In genomic region chrX:48509245-48509590, GRCh38 we compare ENCODE assay signal across 8 cellular contexts. TPM values are rescaled to one million over a fixed set of nuclear protein-coding genes. Genes with fewer than 3 reads are reported as not detected.
A peak's percentile ranks its signal among the peaks of the same experiment; 100 is the strongest.
DNase-seq lines count a peak whose midpoint lies in the region; ATAC-seq, FAIRE-seq and TF ChIP-seq lines count a peak whose summit lies in the region.

No MANE protein-coding gene starts in this region.

- no peaks in the 10 kb centered on the region for H3K9me3 Mint-ChIP-seq in activated naive CD8-positive, alpha-beta T cell treated with anti-CD3 and anti-CD28 coated beads for 36 hours

- peaks cover 9% of the 10 kb centered on the region for H3K4me1 Mint-ChIP-seq in activated naive CD8-positive, alpha-beta T cell treated with anti-CD3 and anti-CD28 coated beads for 36 hours

- no peak for ATAC-seq in HG03442 (IDR thresholded peaks at IDR 0.05; ENCODE audit: unreplicated experiment)

- H3K9me3 ChIP-seq in BLaER1 = no peaks in the 10 kb centered on the region
- no peaks in the 10 kb centered on the region for H3K9me3 ChIP-seq in iPS-18a (ENCODE audit: control insufficient read depth, low read depth, low read length)
- H3K9me3 ChIP-seq in stomach = no peaks in the 10 kb centered on the region

- no peaks in the 10 kb centered on the region for H4K20me1 ChIP-seq in BLaER1

- DNase-seq in HFF-Myc (ENCODE audit: extremely low read depth, low read depth) = no peak
- no peak for DNase-seq in activated naive CD8-positive, alpha-beta T cell treated with anti-CD3 and anti-CD28 coated beads for 36 hours
- no peak for DNase-seq in stomach
- no peak for DNase-seq in HTR-8/SVneo (ENCODE audit: insufficient read length, low spot score)
- no peak for DNase-seq in EL

- H3K27ac Mint-ChIP-seq in activated naive CD8-positive, alpha-beta T cell treated with anti-CD3 and anti-CD28 coated beads for 36 hours = peak overlapping the region; percentile 86

- H3K4me3 ChIP-seq in BLaER1 (peak overlapping the region; percentile 74), HFF-Myc (replicated peaks; ENCODE audit: low read depth, low read length) (peak overlapping the region; percentile 62), iPS-18a (ENCODE audit: low read length) (peak overlapping the region; percentile 71), stomach (peak overlapping the region; percentile 59 to 69 (median 64))

- H3K9ac ChIP-seq in BLaER1 (peak overlapping the region; percentile 80), iPS-18a (ENCODE audit: low read length) (peak overlapping the region; percentile 4)

- peak overlapping the region; percentile 76 for H3K4me2 ChIP-seq in BLaER1

- no peaks in the 10 kb centered on the region; the same call in 1 of the 2 replicates for H3K36me3 ChIP-seq in BLaER1
- no peaks in the 10 kb centered on the region for H3K36me3 ChIP-seq in iPS-18a (ENCODE audit: control insufficient read depth, low read depth, low read length)
- peaks cover 0 to 12% (median 3%) of the 10 kb centered on the region in 4 donors for H3K36me3 ChIP-seq in stomach

- H3K36me3 Mint-ChIP-seq in activated naive CD8-positive, alpha-beta T cell treated with anti-CD3 and anti-CD28 coated beads for 36 hours = peaks cover 2% of the 10 kb centered on the region

- H3K4me3 Mint-ChIP-seq in activated naive CD8-positive, alpha-beta T cell treated with anti-CD3 and anti-CD28 coated beads for 36 hours = peak overlapping the region; percentile 93

- intact Hi-C loops in stomach (cut with DNase I; ENCODE audit: low total_unique reads) = no loop called here

- TF ChIP-seq CTCF in HFF-Myc (IDR thresholded peaks at IDR 0.05; ENCODE audit: low read depth, low read length, missing control alignments) (no peak), stomach (IDR thresholded peaks at IDR 0.05) (no peak)

- no peak for TF ChIP-seq POLR2A in stomach (IDR thresholded peaks at IDR 0.05)

- 0 to 41% (median 6%) methylated on average over 1 to 16 of the region's 16 CpGs for WGBS in stomach, 5 donors

- TF ChIP-seq EP300 in stomach (IDR thresholded peaks at IDR 0.05) = no peak

- H3K27me3 ChIP-seq in BLaER1 (peaks cover 16% of the 10 kb centered on the region), iPS-18a (ENCODE audit: control insufficient read depth, insufficient read depth, low read length) (no peaks in the 10 kb centered on the region), stomach (no peaks in the 10 kb centered on the region)

- H3K27me3 Mint-ChIP-seq in activated naive CD8-positive, alpha-beta T cell treated with anti-CD3 and anti-CD28 coated beads for 36 hours = no peaks in the 10 kb centered on the region

- H3K27ac ChIP-seq in BLaER1 (peak overlapping the region; percentile 63), iPS-18a (ENCODE audit: low read length) (no peak overlapping the region), stomach (peak overlapping the region; percentile 77 to 84 (median 81))

- no peak for FAIRE-seq in HTR-8/SVneo (lab: Jason Lieb, UNC)

- peaks cover 7% of the 10 kb centered on the region for H3K4me1 ChIP-seq in BLaER1
- no peaks in the 10 kb centered on the region for H3K4me1 ChIP-seq in iPS-18a (ENCODE audit: control insufficient read depth, low read depth, low read length)
- peaks cover 4 to 11% (median 7%) of the 10 kb centered on the region in 4 donors for H3K4me1 ChIP-seq in stomach

RNA-seq across cellular contexts. Expression of gene PORCN, which starts 0.4 kb away (rescaled TPM):
- 10 to 100 TPM; 11.0 to 11.9 TPM for total RNA-seq in activated naive CD8-positive, alpha-beta T cell treated with anti-CD3 and anti-CD28 coated beads for 36 hours
- total RNA-seq in stomach = 10 to 100 TPM in 3 of 5 donors, 1 to 10 TPM in 2; 1.8 to 27.4 (median 16.2) TPM
- polyA plus RNA-seq in stomach = 10 to 100 TPM in 1 of 3 donors, 1 to 10 TPM in 2; 4.7 to 11.9 (median 6.7) TPM

RNA-seq across cellular contexts. Expression of gene EBP, which starts 12.4 kb away (rescaled TPM):
- total RNA-seq in activated naive CD8-positive, alpha-beta T cell treated with anti-CD3 and anti-CD28 coated beads for 36 hours = 100 to 1,000 TPM; 165 to 169 TPM
- 100 to 1,000 TPM in 1 of 5 donors, 10 to 100 TPM in 3, 1 to 10 TPM in 1; 5.8 to 208 (median 46.4) TPM for total RNA-seq in stomach
- polyA plus RNA-seq in stomach = 100 to 1,000 TPM in 1 of 3 donors, 10 to 100 TPM in 2; 28.9 to 112 (median 74.8) TPM

RNA-seq across cellular contexts. Expression of gene TBC1D25, which starts 30.3 kb away (rescaled TPM):
- total RNA-seq in activated naive CD8-positive, alpha-beta T cell treated with anti-CD3 and anti-CD28 coated beads for 36 hours = 10 to 100 TPM; 12.1 to 12.9 TPM
- total RNA-seq in stomach = 10 to 100 TPM in 2 of 5 donors, 1 to 10 TPM in 2, not detected in 1; 4.6 to 13.6 (median 9.0) TPM
- polyA plus RNA-seq in stomach = 1 to 10 TPM; 5.2 to 6.5 (median 5.9) TPM

RNA-seq across cellular contexts. Expression of gene FTSJ1, which starts 33.2 kb away (rescaled TPM):
- 10 to 100 TPM; 98.7 to 98.8 TPM for total RNA-seq in activated naive CD8-positive, alpha-beta T cell treated with anti-CD3 and anti-CD28 coated beads for 36 hours
- total RNA-seq in stomach = 10 to 100 TPM; 19.6 to 92.8 (median 55.3) TPM
- 10 to 100 TPM; 33.9 to 40.3 (median 37.7) TPM for polyA plus RNA-seq in stomach

RNA-seq across cellular contexts. Expression of gene SLC38A5, which starts 39.2 kb away (rescaled TPM):
- total RNA-seq in activated naive CD8-positive, alpha-beta T cell treated with anti-CD3 and anti-CD28 coated beads for 36 hours = 100 to 1,000 TPM; 146 to 156 TPM
- 10 to 100 TPM in 2 of 5 donors, 1 to 10 TPM in 3; 4.1 to 32.9 (median 6.7) TPM for total RNA-seq in stomach
- polyA plus RNA-seq in stomach = 10 to 100 TPM; 19.9 to 45.8 (median 21.1) TPM
